9 cellular contexts compared by ENCODE assay signal in genomic region chrX:11792461-11793421, GRCh38. TPM values are rescaled to one million over a fixed set of nuclear protein-coding genes. Genes with fewer than 3 reads are reported as not detected.
DNase-seq lines count a peak whose midpoint lies in the region; ATAC-seq and TF ChIP-seq lines count a peak whose summit lies in the region.
"Had no signal": no experiment of that assay in that cellular context is flagged by ENCODE, and none has a peak within 500 bp of the region (broad histone marks: within the 10 kb centered on the region; RNA-seq: fewer than 3 reads in every experiment).

No MANE protein-coding gene starts in this region.

- H3K9me3 Mint-ChIP-seq in activated naive CD8-positive, alpha-beta T cell (ENCODE audit: low read depth) = no peaks in the 10 kb centered on the region

- H3K9me3 ChIP-seq in PC-3 (ENCODE audit: low read length) (no peaks in the 10 kb centered on the region), MG63 (no peaks in the 10 kb centered on the region)
- H3K9me3 ChIP-seq: heart right ventricle had no signal

- no peak for TF ChIP-seq CTCF in PC-3 (conservative IDR thresholded peaks at IDR 0.05; ENCODE audit: low read depth, low read length)

- peak; percentile 90 for ATAC-seq in HG02759 (IDR thresholded peaks at IDR 0.05; ENCODE audit: unreplicated experiment)
- ATAC-seq in PC-3 = no peak; the same call in 1 of the 2 replicates

- H3K27ac ChIP-seq in PC-3 (ENCODE audit: low read length) = peak overlapping the region; percentile 47
- H3K27ac ChIP-seq: heart right ventricle had no signal

- H3K27me3 ChIP-seq in PC-3 (ENCODE audit: low read length) (no peaks in the 10 kb centered on the region), MG63 (no peaks in the 10 kb centered on the region)

- no peaks in the 10 kb centered on the region for H3K36me3 Mint-ChIP-seq in activated naive CD8-positive, alpha-beta T cell

- H4K20me1 ChIP-seq in PC-3 (ENCODE audit: low read length) = no peaks in the 10 kb centered on the region

- POLR2A ChIA-PET in PC-3 (lab: Charles Lee; ENCODE audit: unreplicated experiment) = no interaction called here

- H3K36me3 ChIP-seq in PC-3 (ENCODE audit: low read depth, low read length) (no peaks in the 10 kb centered on the region), MG63 (no peaks in the 10 kb centered on the region)
- H3K36me3 ChIP-seq: heart right ventricle had no signal

- H3F3A ChIP-seq in PC-3 (ENCODE audit: low read length, unreplicated experiment) = no peaks in the 10 kb centered on the region

- intact Hi-C loops in PC-3 (cut with micrococcal nuclease) = loop anchor here (2.0 kb wide), 1 partner anchor 106 kb away; no protein-coding TSS in a partner anchor

- H3K4me3 ChIP-seq in PC-3 (ENCODE audit: low read length) = no peak overlapping the region
- H3K4me3 ChIP-seq in MG63 = no peak overlapping the region
- H3K4me3 ChIP-seq: heart right ventricle had no signal

- H3K9ac ChIP-seq in PC-3 (ENCODE audit: low read length) = no peak overlapping the region

- peak overlapping the region; percentile 96 for H3K27ac Mint-ChIP-seq in activated naive CD8-positive, alpha-beta T cell

- BruUV-seq in PC-3 (replicated peaks; lab: Mats Ljungman, UMichigan) = no TSS peak

- H2AFZ ChIP-seq in PC-3 (ENCODE audit: low read length) = no peak overlapping the region

- H3K9me2 ChIP-seq in PC-3 (replicated peaks; ENCODE audit: low read length) = no peaks in the 10 kb centered on the region

- peak overlapping the region; percentile 64 for H3K4me3 Mint-ChIP-seq in activated naive CD8-positive, alpha-beta T cell

- CTCF ChIA-PET in PC-3 (lab: Charles Lee) = no interaction called here

- peaks cover 50% of the 10 kb centered on the region for H3K4me1 Mint-ChIP-seq in activated naive CD8-positive, alpha-beta T cell (ENCODE audit: low read depth)

- H3K79me2 ChIP-seq in PC-3 (ENCODE audit: low read length) = no peaks in the 10 kb centered on the region

- TF ChIP-seq POLR2A in GM18526 (IDR thresholded peaks at IDR 0.05; ENCODE audit: extremely low read depth, insufficient read length) = peak; percentile 21

- H3K4me2 ChIP-seq in PC-3 (ENCODE audit: low read length) = no peak overlapping the region

- no peaks in the 10 kb centered on the region for H3K27me3 Mint-ChIP-seq in activated naive CD8-positive, alpha-beta T cell

- DNase-seq in PC-3 = peak; percentile 4
- DNase-seq in stimulated activated CD8-positive, alpha-beta memory T cell treated with anti-CD3 and anti-CD28 coated beads, Interleukin-7, amount 100 ng/mL, for 48 hours (ENCODE audit: extremely low read depth in 1 of 2, low read depth in 1 of 2) = peak; percentile 57 to 66
- no peak for DNase-seq in NCI-H82 (lab: John Stamatoyannopoulos, UW)
- no peak for DNase-seq in MG63
- no peak for DNase-seq in NCI-H2227 (lab: John Stamatoyannopoulos, UW; ENCODE audit: unreplicated experiment)

- H3K4me1 ChIP-seq in PC-3 (ENCODE audit: insufficient read depth, low read length) = peaks cover 13% of the 10 kb centered on the region
- H3K4me1 ChIP-seq: heart right ventricle had no signal

RNA-seq across cellular contexts. Expression of gene MSL3, which starts 34.7 kb away (rescaled TPM):
- total RNA-seq in PC-3 (2014; rRNA removed) = 28.6 and 30.3 TPM in 2 replicates
- total RNA-seq in MG63 (2014; rRNA removed; shearing (Covaris generic); ENCODE audit: low replicate concordance) = 33.9 and 36.5 TPM in 2 replicates

Comparison
In these comparisons a context has a peak if more than half of its experiments do, and no peak if none do; other contexts are left out.
1. DNase-seq: peak in PC-3 (single experiment) and stimulated activated CD8-positive, alpha-beta memory T cell treated with anti-CD3 and anti-CD28 coated beads, Interleukin-7, amount 100 ng/mL, for 48 hours (2 of 2); none in NCI-H82 (single experiment), MG63 (single experiment) and NCI-H2227 (single experiment).